Comparison of ENCODE assay signal across 9 cellular contexts in the genomic region with DNA sequence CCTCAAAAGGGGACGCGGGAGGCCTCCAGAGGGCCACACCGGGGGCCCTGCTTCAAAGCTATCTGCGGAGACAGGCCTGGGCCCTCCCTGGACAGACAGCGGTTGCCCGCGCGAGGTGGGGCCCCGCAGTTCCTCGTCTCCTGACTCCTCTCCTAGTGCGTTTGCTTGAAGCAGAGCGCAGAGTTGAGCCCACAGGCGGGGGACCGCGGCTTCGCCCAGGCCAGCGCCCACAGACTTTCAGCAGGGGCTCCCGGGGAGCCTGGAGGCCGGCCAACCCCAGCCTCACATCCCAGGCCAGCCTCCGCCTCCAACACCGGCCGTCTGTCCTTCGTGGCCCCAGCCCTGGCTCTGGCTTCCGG. TPM values are rescaled to one million over a fixed set of nuclear protein-coding genes. Genes with fewer than 3 reads are reported as not detected.
DNase-seq lines count a peak whose midpoint lies in the region; ATAC-seq and TF ChIP-seq lines count a peak whose summit lies in the region.
"Had no signal": no experiment of that assay in that cellular context is flagged by ENCODE, and none has a peak within 500 bp of the region (broad histone marks: within the 10 kb centered on the region; RNA-seq: fewer than 3 reads in every experiment).

No MANE protein-coding gene starts in this region.

- peak; percentile 37 for DNase-seq in activated CD4-positive, CD25-positive, alpha-beta regulatory T cell treated with anti-CD3 and anti-CD28 coated beads, Interleukin-2, amount 50 U/mL, for 72 hours
- DNase-seq in activated CD4-positive, CD25-positive, alpha-beta regulatory T cell (lab: John Stamatoyannopoulos, UW) = no peak
- DNase-seq in testis (peak; percentile 26), NK-92 (lab: John Stamatoyannopoulos, UW; ENCODE audit: unreplicated experiment) (no peak), EL (no peak)
- DNase-seq: DND-41 had no signal

- no peak for ATAC-seq in HG02970 (IDR thresholded peaks at IDR 0.05; ENCODE audit: low FRiP score, unreplicated experiment)

- 10 to 11% methylated on average over 8 to 24 of the region's 24 CpGs for WGBS in testis, 2 donors

- no peak for TF ChIP-seq POLR2A in testis (IDR thresholded peaks at IDR 0.05)

- H3K4me1 ChIP-seq in iPS-18a (ENCODE audit: control insufficient read depth, low read depth, low read length) (peaks cover 8% of the 10 kb centered on the region), testis (peaks cover 6% of the 10 kb centered on the region)

- H3K27ac ChIP-seq in iPS-18a (ENCODE audit: low read length) (no peak overlapping the region), testis (peak overlapping the region; percentile 47 to 84)

- TF ChIP-seq CTCF in WI38 (IDR thresholded peaks at IDR 0.05; ENCODE audit: low read depth, low read length) (no peak), testis (IDR thresholded peaks at IDR 0.05) (peak in 1 of 3 experiments; percentile 5)

- peak overlapping the region; percentile 28 for H3K9ac ChIP-seq in iPS-18a (ENCODE audit: low read length)

- H3K27me3 ChIP-seq in iPS-18a (ENCODE audit: control insufficient read depth, insufficient read depth, low read length) (peaks cover 16% of the 10 kb centered on the region), testis (no peaks in the 10 kb centered on the region)

- H3K4me3 ChIP-seq in WI38 (ENCODE audit: low read depth, low read length) (peak overlapping the region; percentile 49), iPS-18a (ENCODE audit: low read length) (no peak overlapping the region), testis (peak overlapping the region; percentile 64 to 73)

- intact Hi-C loops in testis (cut with DNase I; ENCODE audit: low total_unique reads) = no loop called here

- H3K9me3 ChIP-seq in iPS-18a (ENCODE audit: control insufficient read depth, low read depth, low read length) (no peaks in the 10 kb centered on the region), testis (no peaks in the 10 kb centered on the region)

- H3K36me3 ChIP-seq in iPS-18a (ENCODE audit: control insufficient read depth, low read depth, low read length) = no peaks in the 10 kb centered on the region
- no peaks in the 10 kb centered on the region for H3K36me3 ChIP-seq in testis (ENCODE audit: low read depth, missing control alignments)

RNA-seq across cellular contexts. Expression of a gene that starts 0.5 kb away (rescaled TPM):
- 10 to 100 TPM; 11.6 to 11.9 TPM for total RNA-seq in testis
- polyA plus RNA-seq in testis (ENCODE audit: insufficient read depth, low read depth, low replicate concordance) = 5.7 TPM

Comparison
In these comparisons a context has a peak if more than half of its experiments do, and no peak if none do; other contexts are left out.
1. DNase-seq: peak in activated CD4-positive, CD25-positive, alpha-beta regulatory T cell treated with anti-CD3 and anti-CD28 coated beads, Interleukin-2, amount 50 U/mL, for 72 hours (single experiment) and testis (single experiment); none in activated CD4-positive, CD25-positive, alpha-beta regulatory T cell (0 of 4), NK-92 (single experiment) and EL (single experiment).